ENCODE assay signal across 11 cellular contexts in genomic region chr11:57764972-57765371, GRCh38. TPM values are rescaled to one million over a fixed set of nuclear protein-coding genes. Genes with fewer than 3 reads are reported as not detected.
A peak's percentile ranks its signal among the peaks of the same experiment; 100 is the strongest.
DNase-seq lines count a peak whose midpoint lies in the region; ATAC-seq and TF ChIP-seq lines count a peak whose summit lies in the region.
"Had no signal": no experiment of that assay in that cellular context is flagged by ENCODE, and none has a peak within 500 bp of the region (broad histone marks: within the 10 kb centered on the region; RNA-seq: fewer than 3 reads in every experiment).

No MANE protein-coding gene starts in this region.

- H3K36me3 Mint-ChIP-seq in neural crest cell (ENCODE audit: low read depth) (peaks cover 7% of the 10 kb centered on the region), CD14-positive monocyte (peaks cover 9 to 21% of the 10 kb centered on the region in 2 donors)

- peaks cover 53% of the 10 kb centered on the region for H3K4me1 Mint-ChIP-seq in neural crest cell
- H3K4me1 Mint-ChIP-seq in CD14-positive monocyte: peaks cover 42% of the 10 kb centered on the region

- no peak overlapping the region for H3K27ac ChIP-seq in right cardiac atrium (ENCODE audit: low read length)
- H3K27ac ChIP-seq in aorta (ENCODE audit: low read depth in 1 of 2, low read length in 2 of 2): no peak overlapping the region

- no peaks in the 10 kb centered on the region for H3K27me3 ChIP-seq in right cardiac atrium (ENCODE audit: control insufficient read depth, insufficient read depth)
- no peaks in the 10 kb centered on the region for H3K27me3 ChIP-seq in aorta (ENCODE audit: control insufficient read depth in 1 of 2, insufficient read depth in 2 of 2, low read length in 1 of 2)

- H3K9me3 Mint-ChIP-seq in neural crest cell (no peaks in the 10 kb centered on the region), CD14-positive monocyte (peaks cover 0 to 2% (median 0%) of the 10 kb centered on the region in 7 donors)

- intact Hi-C loops in right cardiac atrium (cut with DNase I): loop anchor here in 3 of 4 donors (5.0 kb wide), 1 partner anchor 32 kb away; no protein-coding TSS in a partner anchor
- intact Hi-C loops in left cardiac atrium (cut with DNase I): no loop called here
- intact Hi-C loops in aorta (cut with DNase I): loop anchor here (5.0 kb wide), 1 partner anchor 32 kb away; no protein-coding TSS in a partner anchor
- intact Hi-C loops in CD14-positive monocyte (cut with micrococcal nuclease): loop anchor here in 1 of 2 donors (5.0 kb wide), 1 partner anchor 32 kb away; no protein-coding TSS in a partner anchor

- H3K27ac Mint-ChIP-seq in neural crest cell (ENCODE audit: unreplicated experiment) (no peak overlapping the region), CD14-positive monocyte (no peak overlapping the region)

- H3K27me3 Mint-ChIP-seq in neural crest cell (ENCODE audit: low read depth) (no peaks in the 10 kb centered on the region), CD14-positive monocyte (ENCODE audit: low read depth in 3 of 3) (peaks cover 0 to 3% (median 0%) of the 10 kb centered on the region in 3 donors)

- no peak for DNase-seq in right cardiac atrium
- no peak for DNase-seq in left cardiac atrium
- DNase-seq in erythroblast (lab: John Stamatoyannopoulos, UW): peak; percentile 43 to 72
- DNase-seq in neural crest cell (ENCODE audit: low read depth, low spot score): no peak
- DNase-seq in aorta: no peak
- no peak for DNase-seq in NCI-H748 treated with DMSO at 0.1 percent for 48 hours (lab: John Stamatoyannopoulos, UW)
- DNase-seq in CD14-positive monocyte (ENCODE audit: low spot score): no peak
- no peak for DNase-seq in activated CD4-positive, alpha-beta T cell treated with anti-CD3 and anti-CD28 coated beads for 4 hours
- DNase-seq: activated CD4-positive, alpha-beta T cell treated with anti-CD3 and anti-CD28 coated beads, Interleukin-2, amount 50 U/mL, for 48 hours; amniotic stem cell; NCI-H1105 treated with DMSO at 0.1 percent for 48 hours had no signal

- no peak for TF ChIP-seq POLR2A in erythroblast (IDR thresholded peaks at IDR 0.05; ENCODE audit: low read length)

- no peaks in the 10 kb centered on the region for H3K9me3 ChIP-seq in right cardiac atrium (ENCODE audit: control insufficient read depth, low read length)
- H3K9me3 ChIP-seq in aorta (ENCODE audit: control insufficient read depth, low read length): no peaks in the 10 kb centered on the region

- no peaks in the 10 kb centered on the region for H3K36me3 ChIP-seq in aorta (ENCODE audit: control insufficient read depth in 1 of 2, insufficient read depth in 2 of 2, low read length in 1 of 2)

- peaks cover 6% of the 10 kb centered on the region for H3K4me1 ChIP-seq in right cardiac atrium (ENCODE audit: control insufficient read depth, insufficient read depth, low read length)
- peaks cover 4 to 17% of the 10 kb centered on the region in 2 donors for H3K4me1 ChIP-seq in aorta (ENCODE audit: control insufficient read depth in 1 of 2, insufficient read depth in 2 of 2, low read length in 2 of 2)

- H3K4me3 Mint-ChIP-seq in neural crest cell: peak overlapping the region; percentile 95
- H3K4me3 Mint-ChIP-seq in CD14-positive monocyte: no peak overlapping the region

- H3K4me3 ChIP-seq in right cardiac atrium (ENCODE audit: low read length) (peak overlapping the region; percentile 100), aorta (ENCODE audit: low read length in 2 of 2) (peak overlapping the region; percentile 48 to 99)

- ATAC-seq in right cardiac atrium (no peak), left cardiac atrium (no peak), aorta (ENCODE audit: low FRiP score) (no peak)

- TF ChIP-seq CTCF in neural crest cell (conservative IDR thresholded peaks at IDR 0.05): no peak
- no peak for TF ChIP-seq CTCF in CD14-positive monocyte (IDR thresholded peaks at IDR 0.05)

- 9% methylated on average over 2 of the region's 2 CpGs for WGBS in right cardiac atrium
- WGBS in aorta, 2 donors: 3 to 4% methylated on average over 2 of the region's 2 CpGs

RNA-seq across cellular contexts. Expression of gene CTNND1, which starts 3.4 kb away (rescaled TPM):
- total RNA-seq in right cardiac atrium: 10 to 100 TPM; 66.6 to 98.6 (median 77.5) TPM
- polyA plus RNA-seq in right cardiac atrium: 32.2 TPM
- 10 to 100 TPM; 75.2 to 82.0 TPM for total RNA-seq in left cardiac atrium
- total RNA-seq in neural crest cell: 144 TPM in 2 replicates
- 100 to 1,000 TPM; 167 to 213 TPM for total RNA-seq in aorta
- 10 to 100 TPM; 31.6 to 35.8 TPM for polyA plus RNA-seq in aorta
- polyA plus RNA-seq in CD14-positive monocyte: 10 to 100 TPM; 10.8 to 13.7 TPM

RNA-seq across cellular contexts. Expression of gene BTBD18, which starts 13.4 kb away (rescaled TPM):
- not detected for total RNA-seq in right cardiac atrium
- polyA plus RNA-seq in right cardiac atrium: 0.02 TPM
- total RNA-seq in left cardiac atrium: not detected
- total RNA-seq in neural crest cell: not detected in 2 replicates
- total RNA-seq in aorta: not detected
- under 1 TPM in 1 of 2 donors, not detected in 1; 0.05 TPM for polyA plus RNA-seq in aorta
- polyA plus RNA-seq in CD14-positive monocyte: under 1 TPM in 1 of 2 donors, not detected in 1; 0.10 TPM

RNA-seq across cellular contexts. Expression of gene SELENOH, which starts 23.7 kb away (rescaled TPM):
- 100 to 1,000 TPM in 2 of 4 donors, 10 to 100 TPM in 2; 91.3 to 110 (median 99.1) TPM for total RNA-seq in right cardiac atrium
- 163 TPM for polyA plus RNA-seq in right cardiac atrium
- 100 to 1,000 TPM in 1 of 2 donors, 10 to 100 TPM in 1; 99.1 to 116 TPM for total RNA-seq in left cardiac atrium
- 208 and 212 TPM in 2 replicates for total RNA-seq in neural crest cell
- total RNA-seq in aorta: 10 to 100 TPM; 65.0 to 75.1 TPM
- 100 to 1,000 TPM; 126 to 158 TPM for polyA plus RNA-seq in aorta
- 100 to 1,000 TPM; 206 to 260 TPM for polyA plus RNA-seq in CD14-positive monocyte

RNA-seq across cellular contexts. Expression of gene TMX2, which starts 52.6 kb away (rescaled TPM):
- total RNA-seq in right cardiac atrium: 10 to 100 TPM; 57.4 to 78.1 (median 70.8) TPM
- 73.2 TPM for polyA plus RNA-seq in right cardiac atrium
- total RNA-seq in left cardiac atrium: 10 to 100 TPM; 64.3 to 80.3 TPM
- total RNA-seq in neural crest cell: 78.3 TPM in 2 replicates
- 10 to 100 TPM; 40.6 to 47.8 TPM for total RNA-seq in aorta
- polyA plus RNA-seq in aorta: 10 to 100 TPM; 44.1 to 50.8 TPM
- 10 to 100 TPM; 52.9 to 71.6 TPM for polyA plus RNA-seq in CD14-positive monocyte

RNA-seq across cellular contexts. Expression of gene MED19, which starts 53.0 kb away (rescaled TPM):
- total RNA-seq in right cardiac atrium (10 to 100 TPM in 2 of 4 donors, 1 to 10 TPM in 2; 8.4 to 10.5 (median 9.5) TPM), left cardiac atrium (1 to 10 TPM; 8.4 to 8.7 TPM), neural crest cell (24.1 and 24.7 TPM in 2 replicates), aorta (10 to 100 TPM in 1 of 2 donors, 1 to 10 TPM in 1; 8.8 to 11.6 TPM)
- polyA plus RNA-seq in right cardiac atrium (9.8 TPM), aorta (10 to 100 TPM in 1 of 2 donors, 1 to 10 TPM in 1; 9.9 to 11.8 TPM), CD14-positive monocyte (10 to 100 TPM in 1 of 2 donors, 1 to 10 TPM in 1; 9.2 to 11.3 TPM)

Comparison
In these comparisons a context has a peak if more than half of its experiments do, and no peak if none do; other contexts are left out.
1. intact Hi-C loops: an anchor here in right cardiac atrium (5.0 kb wide) and aorta (5.0 kb wide); none called in left cardiac atrium.
2. DNase-seq: peak in erythroblast (2 of 2); none in right cardiac atrium (0 of 3), left cardiac atrium (single experiment), neural crest cell (single experiment), aorta (0 of 2), NCI-H748 treated with DMSO at 0.1 percent for 48 hours (single experiment), CD14-positive monocyte (single experiment) and activated CD4-positive, alpha-beta T cell treated with anti-CD3 and anti-CD28 coated beads for 4 hours (0 of 2).